Comparison of ENCODE assay signal across 2 cellular contexts in the genomic region with DNA sequence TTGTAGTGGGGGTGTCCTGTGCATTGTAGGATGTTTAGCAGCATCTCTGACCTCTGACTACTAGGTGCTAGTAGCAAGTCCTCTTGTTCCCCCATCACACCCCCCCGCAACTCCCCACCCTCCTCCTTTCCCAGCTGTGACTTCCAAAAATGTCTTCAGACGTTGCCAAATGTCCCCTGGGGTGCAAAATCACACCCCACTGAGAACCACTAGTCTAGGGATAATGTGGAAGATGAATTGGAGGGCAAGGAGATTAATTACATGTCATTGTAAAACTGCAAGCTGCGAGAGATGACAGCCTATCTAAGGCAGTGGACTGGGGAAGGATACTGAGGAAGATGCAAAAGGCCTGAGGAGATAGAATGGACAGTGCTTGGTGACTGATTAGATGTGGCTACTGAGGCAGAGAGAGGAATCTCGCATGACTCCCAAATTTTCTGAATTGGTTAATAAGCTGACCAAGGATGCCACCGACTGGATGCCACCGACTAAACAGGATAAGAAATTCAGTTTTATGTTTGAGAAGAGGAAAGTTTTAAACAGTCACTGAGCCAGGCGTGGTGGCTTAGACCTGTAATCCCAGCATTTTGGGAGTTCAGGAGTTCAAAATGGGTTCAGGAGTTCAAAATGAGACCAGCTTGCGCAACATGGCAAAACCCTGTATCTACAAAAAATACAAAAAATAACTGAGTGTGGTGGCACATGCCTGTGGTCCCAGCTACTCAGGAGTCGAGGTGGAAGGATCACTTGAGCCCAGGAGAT.
TF ChIP-seq lines count a peak whose summit lies in the region.

No MANE protein-coding gene starts in this region.

TF ChIP-seq in K562, 482 proteins besides CTCF, POLR2A, EP300 and RAD21 (continues in another document):
- peak; percentile 63 for TF ChIP-seq CEBPG (CRISPR knock-in tag; IDR thresholded peaks at IDR 0.05)
- TF ChIP-seq CEBPG (tag; conservative IDR thresholded peaks at IDR 0.05 in 1 of 2, IDR thresholded peaks at IDR 0.05 in 1 of 2), result peak in 1 of 2 experiments; percentile 65; a peak in 2 of 4 replicates
- TF ChIP-seq FIP1L1 (IDR thresholded peaks at IDR 0.05; ENCODE audit: low read depth, low read length, poor library complexity, severe bottlenecking), result no peak
- no peak for TF ChIP-seq ZNF830 (CRISPR knock-in tag; IDR thresholded peaks at IDR 0.05)
- TF ChIP-seq CBX2 (IDR thresholded peaks at IDR 0.05; ENCODE audit: insufficient read depth, low read length, poor library complexity, severe bottlenecking), result no peak
- TF ChIP-seq IRF1 (CRISPR knock-in tag; IDR thresholded peaks at IDR 0.05; ENCODE audit: borderline replicate concordance), result no peak
- TF ChIP-seq, protein P1, sequence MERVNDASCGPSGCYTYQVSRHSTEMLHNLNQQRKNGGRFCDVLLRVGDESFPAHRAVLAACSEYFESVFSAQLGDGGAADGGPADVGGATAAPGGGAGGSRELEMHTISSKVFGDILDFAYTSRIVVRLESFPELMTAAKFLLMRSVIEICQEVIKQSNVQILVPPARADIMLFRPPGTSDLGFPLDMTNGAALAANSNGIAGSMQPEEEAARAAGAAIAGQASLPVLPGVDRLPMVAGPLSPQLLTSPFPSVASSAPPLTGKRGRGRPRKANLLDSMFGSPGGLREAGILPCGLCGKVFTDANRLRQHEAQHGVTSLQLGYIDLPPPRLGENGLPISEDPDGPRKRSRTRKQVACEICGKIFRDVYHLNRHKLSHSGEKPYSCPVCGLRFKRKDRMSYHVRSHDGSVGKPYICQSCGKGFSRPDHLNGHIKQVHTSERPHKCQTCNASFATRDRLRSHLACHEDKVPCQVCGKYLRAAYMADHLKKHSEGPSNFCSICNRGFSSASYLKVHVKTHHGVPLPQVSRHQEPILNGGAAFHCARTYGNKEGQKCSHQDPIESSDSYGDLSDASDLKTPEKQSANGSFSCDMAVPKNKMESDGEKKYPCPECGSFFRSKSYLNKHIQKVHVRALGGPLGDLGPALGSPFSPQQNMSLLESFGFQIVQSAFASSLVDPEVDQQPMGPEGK (CRISPR knock-in tag; IDR thresholded peaks at IDR 0.05; ENCODE audit: borderline replicate concordance), result no peak
- TF ChIP-seq HSF4 (CRISPR knock-in tag; IDR thresholded peaks at IDR 0.05; ENCODE audit: borderline replicate concordance), result no peak
- TF ChIP-seq CBFA2T2 (conservative IDR thresholded peaks at IDR 0.05), result no peak
- TF ChIP-seq TGIF2 (CRISPR knock-in tag; IDR thresholded peaks at IDR 0.05), result no peak
- no peak for TF ChIP-seq NCOA2 (IDR thresholded peaks at IDR 0.05; ENCODE audit: partially characterized antibody in 2 of 2)
- no peak for TF ChIP-seq ZNF668 (CRISPR knock-in tag; IDR thresholded peaks at IDR 0.05)
- TF ChIP-seq, protein P2, sequence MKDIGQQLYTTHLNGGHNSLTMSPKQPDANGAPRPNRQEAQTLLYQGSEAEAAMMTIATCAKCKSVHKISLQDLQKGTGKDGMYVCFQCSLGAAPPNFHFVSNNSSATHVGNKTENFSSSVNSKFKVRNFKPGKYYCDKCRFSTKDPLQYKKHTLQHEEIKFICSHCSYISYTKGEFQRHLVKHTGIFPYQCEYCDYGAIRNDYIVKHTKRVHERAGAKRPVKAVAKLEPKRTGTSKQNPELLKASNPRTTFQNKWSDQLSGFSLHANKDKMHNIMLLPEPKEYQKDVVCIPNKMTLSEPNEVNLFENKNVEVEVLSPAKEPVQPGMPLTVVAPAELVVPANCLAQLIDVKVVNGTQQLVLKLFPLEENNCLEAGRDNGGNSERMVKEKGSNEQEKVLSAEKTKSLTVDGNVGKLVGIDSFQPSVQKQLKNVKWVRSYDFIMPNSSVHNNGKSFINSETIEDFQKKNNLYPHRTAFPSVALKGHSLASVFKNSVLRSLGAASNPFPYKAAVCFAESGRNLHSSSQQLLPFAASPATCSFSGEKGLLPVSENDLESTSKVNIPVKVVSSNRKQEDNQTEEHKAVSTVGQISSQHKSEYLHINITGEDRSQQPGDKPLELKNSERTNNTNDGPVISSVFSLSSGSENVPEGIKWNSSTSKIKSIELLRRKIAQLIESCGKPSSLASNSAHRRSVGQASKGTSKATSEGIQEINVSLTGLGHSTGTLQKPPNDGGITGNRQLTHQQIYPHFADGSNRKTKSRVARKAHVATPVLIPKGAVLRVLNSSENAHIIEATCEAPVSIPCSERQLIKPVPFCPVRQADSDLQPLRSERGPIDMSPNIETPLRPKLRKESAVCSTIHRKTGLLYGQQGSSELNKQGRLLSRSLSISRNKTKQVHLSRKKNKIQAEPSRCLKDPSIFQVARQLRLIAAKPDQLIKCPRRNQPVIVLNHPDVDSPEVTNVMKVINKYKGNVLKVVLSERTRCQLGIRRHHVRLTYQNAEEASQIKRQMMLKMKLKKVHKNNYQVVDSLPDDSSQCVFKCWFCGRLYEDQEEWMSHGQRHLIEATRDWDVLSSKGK (CRISPR knock-in tag; IDR thresholded peaks at IDR 0.05), result no peak
- no peak for TF ChIP-seq KAT8 (IDR thresholded peaks at IDR 0.05; ENCODE audit: low read depth)
- no peak for TF ChIP-seq RBFOX2 (IDR thresholded peaks at IDR 0.05; ENCODE audit: low read depth, low read length)
- no peak for TF ChIP-seq USF1 (CRISPR knock-in tag; IDR thresholded peaks at IDR 0.05)

TF ChIP-seq in HepG2, 621 proteins besides CTCF, POLR2A, EP300 and RAD21 (continues in another document):
- TF ChIP-seq ZNF205 (CRISPR knock-in tag; IDR thresholded peaks at IDR 0.05) (no peak), PAWR (CRISPR knock-in tag; IDR thresholded peaks at IDR 0.05; ENCODE audit: borderline replicate concordance) (no peak), ZNF724P (CRISPR knock-in tag; IDR thresholded peaks at IDR 0.05; ENCODE audit: borderline replicate concordance) (no peak), KDM6A (CRISPR knock-in tag; IDR thresholded peaks at IDR 0.05; ENCODE audit: low read depth) (no peak), BCL6 (CRISPR knock-in tag; IDR thresholded peaks at IDR 0.05) (peak; percentile 61; the same call in 1 of the 2 replicates), ISL2 (CRISPR knock-in tag; IDR thresholded peaks at IDR 0.05) (no peak), REST (IDR thresholded peaks at IDR 0.05; ENCODE audit: borderline replicate concordance in 1 of 2, low read depth in 1 of 2, low read length in 2 of 2) (no peak), ARID5B (CRISPR knock-in tag; IDR thresholded peaks at IDR 0.05) (peak; percentile 67), ZBED4 (CRISPR knock-in tag; IDR thresholded peaks at IDR 0.05; ENCODE audit: borderline replicate concordance) (no peak), ZC3H13 (CRISPR knock-in tag; IDR thresholded peaks at IDR 0.05) (no peak), SMYD3 (CRISPR knock-in tag; IDR thresholded peaks at IDR 0.05) (no peak), GTF2F1 (IDR thresholded peaks at IDR 0.05; ENCODE audit: low read length) (no peak), ZBTB7B (CRISPR knock-in tag; IDR thresholded peaks at IDR 0.05) (no peak), MTF2 (CRISPR knock-in tag; IDR thresholded peaks at IDR 0.05; ENCODE audit: borderline replicate concordance) (no peak), SOX13 (IDR thresholded peaks at IDR 0.05) (no peak), SOX13 (CRISPR knock-in tag; conservative IDR thresholded peaks at IDR 0.05 in 1 of 2, IDR thresholded peaks at IDR 0.05 in 1 of 2) (peak in 1 of 2 experiments; percentile 55; a peak in 2 of 4 replicates)
- TF ChIP-seq, protein P3, sequence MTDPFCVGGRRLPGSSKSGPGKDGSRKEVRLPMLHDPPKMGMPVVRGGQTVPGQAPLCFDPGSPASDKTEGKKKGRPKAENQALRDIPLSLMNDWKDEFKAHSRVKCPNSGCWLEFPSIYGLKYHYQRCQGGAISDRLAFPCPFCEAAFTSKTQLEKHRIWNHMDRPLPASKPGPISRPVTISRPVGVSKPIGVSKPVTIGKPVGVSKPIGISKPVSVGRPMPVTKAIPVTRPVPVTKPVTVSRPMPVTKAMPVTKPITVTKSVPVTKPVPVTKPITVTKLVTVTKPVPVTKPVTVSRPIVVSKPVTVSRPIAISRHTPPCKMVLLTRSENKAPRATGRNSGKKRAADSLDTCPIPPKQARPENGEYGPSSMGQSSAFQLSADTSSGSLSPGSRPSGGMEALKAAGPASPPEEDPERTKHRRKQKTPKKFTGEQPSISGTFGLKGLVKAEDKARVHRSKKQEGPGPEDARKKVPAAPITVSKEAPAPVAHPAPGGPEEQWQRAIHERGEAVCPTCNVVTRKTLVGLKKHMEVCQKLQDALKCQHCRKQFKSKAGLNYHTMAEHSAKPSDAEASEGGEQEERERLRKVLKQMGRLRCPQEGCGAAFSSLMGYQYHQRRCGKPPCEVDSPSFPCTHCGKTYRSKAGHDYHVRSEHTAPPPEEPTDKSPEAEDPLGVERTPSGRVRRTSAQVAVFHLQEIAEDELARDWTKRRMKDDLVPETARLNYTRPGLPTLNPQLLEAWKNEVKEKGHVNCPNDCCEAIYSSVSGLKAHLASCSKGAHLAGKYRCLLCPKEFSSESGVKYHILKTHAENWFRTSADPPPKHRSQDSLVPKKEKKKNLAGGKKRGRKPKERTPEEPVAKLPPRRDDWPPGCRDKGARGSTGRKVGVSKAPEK (CRISPR knock-in tag; IDR thresholded peaks at IDR 0.05; ENCODE audit: borderline replicate concordance), result no peak
- TF ChIP-seq, protein P4, sequence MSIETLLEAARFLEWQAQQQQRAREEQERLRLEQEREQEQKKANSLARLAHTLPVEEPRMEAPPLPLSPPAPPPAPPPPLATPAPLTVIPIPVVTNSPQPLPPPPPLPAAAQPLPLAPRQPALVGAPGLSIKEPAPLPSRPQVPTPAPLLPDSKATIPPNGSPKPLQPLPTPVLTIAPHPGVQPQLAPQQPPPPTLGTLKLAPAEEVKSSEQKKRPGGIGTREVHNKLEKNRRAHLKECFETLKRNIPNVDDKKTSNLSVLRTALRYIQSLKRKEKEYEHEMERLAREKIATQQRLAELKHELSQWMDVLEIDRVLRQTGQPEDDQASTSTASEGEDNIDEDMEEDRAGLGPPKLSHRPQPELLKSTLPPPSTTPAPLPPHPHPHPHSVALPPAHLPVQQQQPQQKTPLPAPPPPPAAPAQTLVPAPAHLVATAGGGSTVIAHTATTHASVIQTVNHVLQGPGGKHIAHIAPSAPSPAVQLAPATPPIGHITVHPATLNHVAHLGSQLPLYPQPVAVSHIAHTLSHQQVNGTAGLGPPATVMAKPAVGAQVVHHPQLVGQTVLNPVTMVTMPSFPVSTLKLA (IDR thresholded peaks at IDR 0.05), result no peak
